ENCODE assay signal across 24 cellular contexts in the genomic region with DNA sequence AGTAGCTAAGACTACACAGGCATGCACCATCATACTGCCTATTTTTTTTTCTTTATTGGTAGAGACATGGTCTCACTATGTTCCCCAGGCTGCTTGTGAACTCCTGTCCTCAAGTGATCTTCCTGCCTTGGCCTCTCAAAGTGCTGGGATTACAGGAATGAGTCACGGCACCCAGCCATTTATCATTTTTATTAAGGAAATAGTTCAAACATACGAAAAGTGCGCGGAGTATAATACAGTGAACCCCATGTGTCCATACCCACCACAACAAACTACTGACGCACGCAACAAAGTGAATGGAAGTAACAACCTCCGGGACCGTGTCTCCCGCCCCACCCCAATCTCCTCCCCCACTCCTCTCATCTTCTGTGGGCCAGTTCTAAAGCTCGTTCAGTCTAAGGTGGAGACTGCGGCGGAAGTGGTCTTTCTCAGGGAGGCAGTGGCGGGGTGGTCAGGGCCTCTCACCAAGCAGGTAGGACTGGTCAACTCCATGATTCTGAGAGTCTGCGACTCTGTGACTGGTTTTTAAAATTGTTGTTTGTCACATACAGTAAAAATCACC. TPM values are rescaled to one million over a fixed set of nuclear protein-coding genes. Genes with fewer than 3 reads are reported as not detected.
A peak's percentile ranks its signal among the peaks of the same experiment; 100 is the strongest.
DNase-seq lines count a peak whose midpoint lies in the region; ATAC-seq and TF ChIP-seq lines count a peak whose summit lies in the region.
"Had no signal": no experiment of that assay in that cellular context is flagged by ENCODE, and none has a peak within 500 bp of the region (broad histone marks: within the 10 kb centered on the region; RNA-seq: fewer than 3 reads in every experiment).

No MANE protein-coding gene starts in this region.

- peaks cover 9 to 27% of the 10 kb centered on the region in 2 donors for H3K27me3 Mint-ChIP-seq in effector memory CD8-positive, alpha-beta T cell

- H3K27me3 ChIP-seq in right atrium auricular region (no peaks in the 10 kb centered on the region), PC-9 (ENCODE audit: insufficient read depth, low read depth) (no peaks in the 10 kb centered on the region), fibroblast of lung (ENCODE audit: control insufficient read depth, insufficient read depth, low read length) (peaks cover 5% of the 10 kb centered on the region), WERI-Rb-1 (ENCODE audit: insufficient read depth, low read depth, severe bottlenecking) (peaks cover 3% of the 10 kb centered on the region)
- H3K27me3 ChIP-seq: ascending aorta had no signal

- no peaks in the 10 kb centered on the region for H3K9me3 ChIP-seq in right atrium auricular region
- H3K9me3 ChIP-seq in PC-9 (ENCODE audit: insufficient read depth, low read depth), result no peaks in the 10 kb centered on the region
- H3K9me3 ChIP-seq in fibroblast of lung (ENCODE audit: control insufficient read depth, insufficient read depth, low read depth, low read length), result no peaks in the 10 kb centered on the region
- H3K9me3 ChIP-seq in WERI-Rb-1 (ENCODE audit: severe bottlenecking), result no peaks in the 10 kb centered on the region
- H3K9me3 ChIP-seq: A549, ascending aorta, gastroesophageal sphincter, thoracic aorta had no signal

- no peak overlapping the region for H3K9ac ChIP-seq in fibroblast of lung (ENCODE audit: insufficient read depth, low read length)

- H3K9me2 ChIP-seq in PC-9 (ENCODE audit: insufficient read depth), result no peaks in the 10 kb centered on the region

- H3K4me1 ChIP-seq in right atrium auricular region, result peaks cover 0 to 13% of the 10 kb centered on the region in 2 donors
- H3K4me1 ChIP-seq in PC-9 (replicated peaks; ENCODE audit: insufficient read depth), result peaks cover 60% of the 10 kb centered on the region
- peaks cover 2% of the 10 kb centered on the region for H3K4me1 ChIP-seq in fibroblast of lung (ENCODE audit: control insufficient read depth, extremely low read depth, insufficient read depth, low read length)

- peaks cover 19% of the 10 kb centered on the region for H3F3A ChIP-seq in PC-9 (ENCODE audit: insufficient read depth, low read depth)

- no peak for ATAC-seq in Right ventricle myocardium inferior
- no peak for ATAC-seq in effector memory CD8-positive, alpha-beta T cell (replicated peaks)
- ATAC-seq: A549; activated CD8-positive, alpha-beta T cell treated with anti-CD3 and anti-CD28 coated beads, Interleukin-2, amount 10 ng/mL, durations not matched to agents 7 days and 5 days; activated T-cell treated with anti-CD3 and anti-CD28 coated beads, Interleukin-2, amount 50 U/mL, for 4 hours; gastroesophageal sphincter; WTC11 had no signal

- CTCF ChIA-PET in PC-9 (lab: Charles Lee), result interaction anchor here (0.7 kb wide), 2 partner anchors 22 to 160 kb away, joined by 3 to 5 read pairs; no protein-coding TSS in a partner anchor

- H3K27ac Mint-ChIP-seq in effector memory CD8-positive, alpha-beta T cell, result no peak overlapping the region
- H3K27ac Mint-ChIP-seq: activated CD8-positive, alpha-beta T cell treated with anti-CD3 and anti-CD28 coated beads, Interleukin-2, amount 10 ng/mL, durations not matched to agents 7 days and 5 days; activated naive CD4-positive, alpha-beta T cell treated with anti-CD3 and anti-CD28 coated beads, Interleukin-2, amount 10 ng/mL, durations not matched to agents 7 days and 5 days; CD4-positive, alpha-beta T cell; WTC11 had no signal

- peak; percentile 8 for DNase-seq in Right ventricle myocardium inferior (ENCODE audit: missing footprints)
- DNase-seq in right atrium auricular region (ENCODE audit: low spot score), result no peak
- DNase-seq in PC-9, result peak in 1 of 2 experiments; percentile 82
- DNase-seq in fibroblast of lung (ENCODE audit: low read depth in 2 of 2), result peak; percentile 57 to 71
- DNase-seq in stimulated activated CD4-positive, alpha-beta T cell treated with anti-CD3 and anti-CD28 coated beads, Interleukin-4, amount 100 ng/mL, for 4 hours, result no peak
- no peak for DNase-seq in effector memory CD8-positive, alpha-beta T cell
- DNase-seq in WERI-Rb-1, result no peak
- DNase-seq in hippocampal formation (lab: John Stamatoyannopoulos, UW), result no peak
- DNase-seq: activated CD8-positive, alpha-beta T cell treated with anti-CD3 and anti-CD28 coated beads, Interleukin-2, amount 10 ng/mL, durations not matched to agents 7 days and 5 days; activated naive CD4-positive, alpha-beta T cell treated with anti-CD3 and anti-CD28 coated beads, Interleukin-2, amount 10 ng/mL, durations not matched to agents 7 days and 5 days; activated T-cell treated with anti-CD3 and anti-CD28 coated beads, Interleukin-2, amount 50 U/mL, for 4 hours; CD4-positive, alpha-beta T cell; DMS79 treated with DMSO at 0.1 percent for 48 hours; midbrain; MM.1S; NCI-H187; NCI-H226; stimulated activated CD4-positive, alpha-beta T cell treated with anti-CD3 and anti-CD28 coated beads, Interleukin-12 subunit alpha, Interleukin-12 subunit beta, amount 100 ng/mL, for 4 hours; T-helper 1 cell had no signal

- H2AFZ ChIP-seq in PC-9 (no peak overlapping the region), fibroblast of lung (ENCODE audit: low read length) (no peak overlapping the region)

- H3K4me1 Mint-ChIP-seq in effector memory CD8-positive, alpha-beta T cell (ENCODE audit: low read depth in 2 of 2), result no peaks in the 10 kb centered on the region
- H3K4me1 Mint-ChIP-seq: activated naive CD4-positive, alpha-beta T cell treated with anti-CD3 and anti-CD28 coated beads, Interleukin-2, amount 10 ng/mL, durations not matched to agents 7 days and 5 days had no signal

- peaks cover 2% of the 10 kb centered on the region for H3K36me3 Mint-ChIP-seq in effector memory CD8-positive, alpha-beta T cell (ENCODE audit: insufficient read depth)
- H3K36me3 Mint-ChIP-seq: activated naive CD4-positive, alpha-beta T cell treated with anti-CD3 and anti-CD28 coated beads, Interleukin-2, amount 10 ng/mL, durations not matched to agents 7 days and 5 days; WTC11 had no signal

- intact Hi-C loops in Right ventricle myocardium inferior (cut with DNase I), result loop anchor here (5.0 kb wide), 2 partner anchors 73 to 158 kb away; no protein-coding TSS in a partner anchor
- intact Hi-C loops in PC-9 (cut with micrococcal nuclease; ENCODE audit: unreplicated experiment), result loop anchor here (2.0 to 10.0 kb wide), 2 partner anchors 254 to 330 kb away; no protein-coding TSS in a partner anchor

- H3K4me3 ChIP-seq in right atrium auricular region (no peak overlapping the region), PC-9 (no peak overlapping the region), fibroblast of lung (replicated peaks in 1 of 4; ENCODE audit: control extremely low read depth in 1 of 4, insufficient read depth in 1 of 4, low read depth in 3 of 4, low read length in 4 of 4) (no peak overlapping the region), WERI-Rb-1 (ENCODE audit: low read depth, low read length) (no peak overlapping the region)
- H3K4me3 ChIP-seq: A549, ascending aorta, gastroesophageal sphincter, thoracic aorta had no signal

- H3K36me3 ChIP-seq in right atrium auricular region, result no peaks in the 10 kb centered on the region
- H3K36me3 ChIP-seq in PC-9 (ENCODE audit: low read depth), result no peaks in the 10 kb centered on the region
- H3K36me3 ChIP-seq in fibroblast of lung (ENCODE audit: control insufficient read depth, insufficient read depth, low read length), result no peaks in the 10 kb centered on the region
- no peaks in the 10 kb centered on the region for H3K36me3 ChIP-seq in WERI-Rb-1
- H3K36me3 ChIP-seq: ascending aorta, gastroesophageal sphincter, thoracic aorta had no signal

- H4K20me1 ChIP-seq in PC-9 (ENCODE audit: insufficient read depth) (no peaks in the 10 kb centered on the region), fibroblast of lung (ENCODE audit: control insufficient read depth, extremely low read depth, insufficient read depth, low read length) (no peaks in the 10 kb centered on the region)

- POLR2A ChIA-PET in PC-9 (lab: Charles Lee; ENCODE audit: unreplicated experiment), result no interaction called here

- TF ChIP-seq CTCF in right atrium auricular region (IDR thresholded peaks at IDR 0.05) (no peak), PC-9 (conservative IDR thresholded peaks at IDR 0.05) (no peak), fibroblast of lung (conservative IDR thresholded peaks at IDR 0.05 in 1 of 2, IDR thresholded peaks at IDR 0.05 in 1 of 2; ENCODE audit: low read depth in 1 of 2, low read length in 2 of 2) (no peak), WERI-Rb-1 (IDR thresholded peaks at IDR 0.05; ENCODE audit: low read depth, low read length) (no peak)

- H3K4me3 Mint-ChIP-seq in effector memory CD8-positive, alpha-beta T cell, result no peak overlapping the region
- H3K4me3 Mint-ChIP-seq: activated CD8-positive, alpha-beta T cell treated with anti-CD3 and anti-CD28 coated beads, Interleukin-2, amount 10 ng/mL, durations not matched to agents 7 days and 5 days; activated naive CD4-positive, alpha-beta T cell treated with anti-CD3 and anti-CD28 coated beads, Interleukin-2, amount 10 ng/mL, durations not matched to agents 7 days and 5 days; activated T-cell treated with anti-CD3 and anti-CD28 coated beads, Interleukin-2, amount 50 U/mL, for 4 hours; CD4-positive, alpha-beta T cell; WTC11 had no signal

- H3K27ac ChIP-seq in right atrium auricular region, result no peak overlapping the region
- H3K27ac ChIP-seq in PC-9, result no peak overlapping the region
- no peak overlapping the region for H3K27ac ChIP-seq in fibroblast of lung (ENCODE audit: insufficient read depth, low read length)
- no peak overlapping the region for H3K27ac ChIP-seq in WERI-Rb-1
- H3K27ac ChIP-seq: ascending aorta, gastroesophageal sphincter, thoracic aorta had no signal

- BruUV-seq in PC-9 (replicated peaks; lab: Mats Ljungman, UMichigan), result no TSS peak

- H3K9me3 Mint-ChIP-seq in effector memory CD8-positive, alpha-beta T cell, result no peaks in the 10 kb centered on the region
- H3K9me3 Mint-ChIP-seq: activated naive CD4-positive, alpha-beta T cell treated with anti-CD3 and anti-CD28 coated beads, Interleukin-2, amount 10 ng/mL, durations not matched to agents 7 days and 5 days; activated T-cell treated with anti-CD3 and anti-CD28 coated beads, Interleukin-2, amount 50 U/mL, for 4 hours; CD4-positive, alpha-beta T cell; WTC11 had no signal

- H3K79me2 ChIP-seq in PC-9 (ENCODE audit: low read depth) (no peaks in the 10 kb centered on the region), fibroblast of lung (ENCODE audit: control insufficient read depth, insufficient read depth, low read length) (no peaks in the 10 kb centered on the region)

- H3K4me2 ChIP-seq in PC-9 (0 out of 2 replicates have a peak overlapping the region, but pooled peaks have one; percentile 10), fibroblast of lung (ENCODE audit: extremely low read depth, insufficient read depth, low read length) (no peak overlapping the region)
- H3K4me2 ChIP-seq: A549 had no signal

RNA-seq across cellular contexts. Expression of a gene that starts 42.1 kb away (rescaled TPM):
- not detected for total RNA-seq in Right ventricle myocardium inferior
- total RNA-seq in right atrium auricular region, result not detected
- total RNA-seq in PC-9 (2021), result not detected in 2 replicates
- not detected in 2 replicates for total RNA-seq in fibroblast of lung
- not detected in 2 replicates for polyA plus RNA-seq in fibroblast of lung
- not detected in 2 replicates for polyA plus RNA-seq in fibroblast of lung (2012)
- polyA minus RNA-seq in fibroblast of lung (ENCODE audit: low replicate concordance), result not detected in 2 replicates
- total RNA-seq: activated CD8-positive, alpha-beta T cell treated with anti-CD3 and anti-CD28 coated beads, Interleukin-2, amount 10 ng/mL, durations not matched to agents 7 days and 5 days; activated T-cell treated with anti-CD3 and anti-CD28 coated beads, Interleukin-2, amount 50 U/mL, for 4 hours; ascending aorta; CD4-positive, alpha-beta T cell; gastroesophageal sphincter; thoracic aorta; WTC11 had no signal
- polyA plus RNA-seq: A549 had no signal

Comparison
In these comparisons a context has a peak if more than half of its experiments do, and no peak if none do; other contexts are left out.
1. DNase-seq: peak in Right ventricle myocardium inferior (single experiment) and fibroblast of lung (2 of 2); none in right atrium auricular region (single experiment), stimulated activated CD4-positive, alpha-beta T cell treated with anti-CD3 and anti-CD28 coated beads, Interleukin-4, amount 100 ng/mL, for 4 hours (0 of 2), effector memory CD8-positive, alpha-beta T cell (0 of 3), WERI-Rb-1 (single experiment) and hippocampal formation (0 of 2).